Comparison of ENCODE assay signal across 9 cellular contexts in the genomic region with DNA sequence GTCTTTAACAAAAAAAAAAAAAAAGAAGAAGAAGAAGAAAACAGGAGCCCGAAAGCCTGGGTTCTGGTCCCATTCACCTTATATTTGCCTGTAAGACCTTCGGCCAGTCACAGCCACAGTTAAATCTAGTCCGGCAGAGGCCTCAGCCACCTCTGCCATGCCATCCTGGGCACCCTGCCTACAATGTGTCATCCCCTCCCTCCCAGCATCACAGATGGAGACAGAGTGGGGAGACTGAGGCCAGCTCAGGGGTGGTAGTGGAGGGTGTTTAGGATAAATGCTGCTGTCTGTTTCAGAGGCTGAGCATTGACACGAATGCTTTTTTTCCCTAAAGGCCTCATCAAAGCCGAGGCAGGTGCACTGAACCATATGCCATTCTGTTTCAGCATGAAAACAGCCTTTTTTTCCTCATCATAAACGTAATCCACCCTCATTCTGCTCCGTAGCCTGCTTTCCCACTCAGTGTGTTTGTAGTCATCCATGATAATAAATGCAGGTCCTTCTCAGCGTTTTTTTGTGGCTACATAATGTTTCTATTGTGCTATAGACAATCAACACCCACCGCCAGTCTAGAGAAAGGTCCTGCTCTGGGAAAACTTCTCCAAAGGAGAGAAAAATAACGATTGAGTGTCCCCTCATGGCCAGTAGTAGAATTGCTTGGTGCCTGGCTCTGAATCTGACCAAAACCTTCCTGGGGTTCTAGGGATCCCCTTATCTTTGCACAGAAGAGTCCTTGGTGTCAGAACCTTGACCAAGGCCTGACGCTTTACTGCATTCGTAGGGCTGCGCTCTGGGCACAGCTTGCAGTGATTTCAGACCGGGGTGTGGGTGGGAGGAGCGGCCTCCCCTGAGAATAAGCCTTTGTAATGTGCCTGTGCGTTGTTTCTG. TPM values are rescaled to one million over a fixed set of nuclear protein-coding genes. Genes with fewer than 3 reads are reported as not detected.
DNase-seq lines count a peak whose midpoint lies in the region; ATAC-seq, FAIRE-seq and TF ChIP-seq lines count a peak whose summit lies in the region.
"Had no signal": no experiment of that assay in that cellular context is flagged by ENCODE, and none has a peak within 500 bp of the region (broad histone marks: within the 10 kb centered on the region; RNA-seq: fewer than 3 reads in every experiment).

No MANE protein-coding gene starts in this region.

- H3K14ac ChIP-seq in mesenchymal stem cell (ENCODE audit: low read length in 2 of 2) = no peak overlapping the region

- FAIRE-seq in K562 (lab: Jason Lieb, UNC) = no peak

- H3K23ac ChIP-seq in mesenchymal stem cell (ENCODE audit: low read length in 2 of 2) = no peak overlapping the region

- 76% methylated on average over 12 of the region's 16 CpGs for WGBS in K562 (ENCODE audit: insufficient coverage, low coverage, missing lambda C conversion rate)
- WGBS in mesenchymal stem cell = 93% methylated on average over 15 of the region's 16 CpGs

- intact Hi-C loops in K562 (cut with micrococcal nuclease) = loop anchor here (2.0 kb wide), 1 partner anchor 87 kb away; no protein-coding TSS in a partner anchor

- TF ChIP-seq RAD21 in K562 (CRISPR knock-in tag; conservative IDR thresholded peaks at IDR 0.05 in 1 of 2, IDR thresholded peaks at IDR 0.05 in 1 of 2) = peak; percentile 12 to 49; a peak in 2 of 4 replicates

- peaks cover 73% of the 10 kb centered on the region for H3K4me1 ChIP-seq in BLaER1
- H3K4me1 ChIP-seq in K562 (replicated peaks in 1 of 2; ENCODE audit: control insufficient read depth in 2 of 2, insufficient read depth in 2 of 2, low read length in 2 of 2) = peaks cover 0 to 16% of the 10 kb centered on the region in 2 experiments; a peak in 2 of 5 replicates
- H3K4me1 ChIP-seq in mesenchymal stem cell (ENCODE audit: control insufficient read depth, insufficient read depth, low read depth, low read length) = peaks cover 15% of the 10 kb centered on the region

- H4K20me1 ChIP-seq in BLaER1 (peaks cover 64% of the 10 kb centered on the region), K562 (replicated peaks; ENCODE audit: control insufficient read depth, insufficient read depth, low read length) (no peaks in the 10 kb centered on the region)

- peak overlapping the region; percentile 70 for H3K4me2 ChIP-seq in BLaER1
- no peak overlapping the region for H3K4me2 ChIP-seq in K562 (ENCODE audit: insufficient read depth, low read length)
- H3K4me2 ChIP-seq in mesenchymal stem cell (ENCODE audit: low read length, poor library complexity, severe bottlenecking) = no peak overlapping the region

- no peak overlapping the region for H3K4ac ChIP-seq in mesenchymal stem cell (ENCODE audit: low read depth in 1 of 2, low read length in 2 of 2)

- no peak overlapping the region for H3K4me3 ChIP-seq in BLaER1
- no peak overlapping the region for H3K4me3 ChIP-seq in HFF-Myc (replicated peaks; ENCODE audit: low read depth, low read length)
- H3K4me3 ChIP-seq in K562 = no peak overlapping the region
- H3K4me3 ChIP-seq in mesenchymal stem cell (ENCODE audit: insufficient read depth in 1 of 2, low read depth in 1 of 2, low read length in 2 of 2) = no peak overlapping the region

- no peak overlapping the region for H2BK5ac ChIP-seq in mesenchymal stem cell (ENCODE audit: low read depth, low read length, poor library complexity, severe bottlenecking)

- no peak overlapping the region for H3K9ac ChIP-seq in BLaER1
- H3K9ac ChIP-seq in K562 (ENCODE audit: insufficient read depth in 1 of 2, low read depth in 2 of 2, low read length in 2 of 2) = no peak overlapping the region
- no peak overlapping the region for H3K9ac ChIP-seq in mesenchymal stem cell (ENCODE audit: low read length)

- BruUV-seq in K562 (replicated peaks; lab: Mats Ljungman, UMichigan) = no TSS peak

- no peak for TF ChIP-seq EP300 in K562 (IDR thresholded peaks at IDR 0.05; ENCODE audit: low read length)

- no peak overlapping the region for H4K91ac ChIP-seq in mesenchymal stem cell (ENCODE audit: low read length)

- H3K27me3 ChIP-seq in BLaER1 = 0 out of 2 replicates have a peak, but pooled peaks cover 3% of the 10 kb centered on the region
- no peaks in the 10 kb centered on the region for H3K27me3 ChIP-seq in K562 (ENCODE audit: control insufficient read depth in 2 of 2, insufficient read depth in 2 of 2, low read length in 2 of 2)
- H3K27me3 ChIP-seq in mesenchymal stem cell (ENCODE audit: control insufficient read depth in 1 of 2, insufficient read depth in 1 of 2, low read length in 2 of 2) = no peaks in the 10 kb centered on the region

- TF ChIP-seq CTCF in HFF-Myc (IDR thresholded peaks at IDR 0.05; ENCODE audit: low read depth, low read length, missing control alignments) (peak; percentile 28), K562 (IDR thresholded peaks at IDR 0.05 in 2 of 3, conservative IDR thresholded peaks at IDR 0.05 in 1 of 3; ENCODE audit: insufficient read depth in 2 of 3, low read depth in 1 of 3, low read length in 3 of 3) (peak; percentile 22 to 55 (median 35); a peak in 4 of 6 replicates)

- H2BK12ac ChIP-seq in mesenchymal stem cell (ENCODE audit: low read length in 2 of 2) = no peak overlapping the region

- no peaks in the 10 kb centered on the region for H3K79me2 ChIP-seq in K562 (ENCODE audit: control insufficient read depth, insufficient read depth, low read length)

- POLR2A ChIA-PET in K562 (lab: Yijun Ruan, JAX) = interaction anchor here (0.8 kb wide), 1 partner anchor 239 kb away, joined by 4 read pairs; no protein-coding TSS in a partner anchor

- ATAC-seq in K562 (0 out of 3 replicates have a peak, but pooled peaks have one; percentile 42), GM18870 (IDR thresholded peaks at IDR 0.05; ENCODE audit: unreplicated experiment) (no peak), GM19023 (IDR thresholded peaks at IDR 0.05; ENCODE audit: unreplicated experiment) (no peak)

- no peak overlapping the region for H3K27ac ChIP-seq in BLaER1
- H3K27ac ChIP-seq in K562 (ENCODE audit: extremely low read depth, low read depth, low read length) = no peak overlapping the region
- H3K27ac ChIP-seq in mesenchymal stem cell (ENCODE audit: low read length, poor library complexity, severe bottlenecking) = no peak overlapping the region

- CTCF ChIA-PET in K562 (lab: Yijun Ruan, JAX; ENCODE audit: low intra/inter-chr PET ratio) = interaction anchor here (0.5 to 1.1 kb wide), 3 partner anchors 191 to 353 kb away, joined by 3 read pairs; no protein-coding TSS in a partner anchor

- no peaks in the 10 kb centered on the region for H3K9me1 ChIP-seq in K562 (ENCODE audit: control insufficient read depth, insufficient read depth, low read length)

- in situ Hi-C loops in K562 (cut with MboI) = loop anchor here (5.0 to 10.0 kb wide), 2 partner anchors 161 to 194 kb away; a partner anchor contains a TSS

- no peaks in the 10 kb centered on the region for H3K9me3 ChIP-seq in BLaER1
- H3K9me3 ChIP-seq in K562 (replicated peaks; ENCODE audit: control insufficient read depth, insufficient read depth, low read depth, low read length) = no peaks in the 10 kb centered on the region
- H3K9me3 ChIP-seq in mesenchymal stem cell (ENCODE audit: control insufficient read depth, low read length) = no peaks in the 10 kb centered on the region

- H2AK5ac ChIP-seq in mesenchymal stem cell (ENCODE audit: low read length, severe bottlenecking) = no peak overlapping the region

- H2BK120ac ChIP-seq in mesenchymal stem cell (ENCODE audit: low read depth, low read length) = no peak overlapping the region

- H3K18ac ChIP-seq in mesenchymal stem cell (ENCODE audit: low read depth in 1 of 2, low read length in 2 of 2) = no peak overlapping the region

- H2AFZ ChIP-seq in K562 (ENCODE audit: low read depth, low read length) (no peak overlapping the region), mesenchymal stem cell (ENCODE audit: low read depth, low read length) (no peak overlapping the region)

- DNase-seq in HFF-Myc (ENCODE audit: extremely low read depth, low read depth) (no peak), K562 (ENCODE audit: extremely low read depth in 1 of 4, low spot score in 3 of 4) (peak in 3 of 4 experiments; percentile 10 to 27 (median 23)), medulla oblongata (ENCODE audit: extremely low spot score) (peak; percentile 87), mesenchymal stem cell (no peak)
- no peak for DNase-seq in stimulated activated CD4-positive, alpha-beta T cell treated with anti-CD3 and anti-CD28 coated beads, Interleukin-4, amount 100 ng/mL, for 24 hours
- DNase-seq: stimulated activated CD4-positive, alpha-beta T cell treated with anti-CD3 and anti-CD28 coated beads, Interleukin-15, amount 100 ng/mL, for 24 hours had no signal

- H3K79me1 ChIP-seq in mesenchymal stem cell (replicated peaks; ENCODE audit: low read length, poor library complexity, severe bottlenecking) = peaks cover 13% of the 10 kb centered on the region

- H4K8ac ChIP-seq in mesenchymal stem cell (ENCODE audit: low read length) = no peak overlapping the region

- peaks cover 55% of the 10 kb centered on the region for H3K36me3 ChIP-seq in BLaER1
- H3K36me3 ChIP-seq in K562 (ENCODE audit: control insufficient read depth, insufficient read depth, low read length) = peaks cover 41% of the 10 kb centered on the region; the same call in 2 of the 3 replicates
- peaks cover 30 to 63% of the 10 kb centered on the region in 2 experiments for H3K36me3 ChIP-seq in mesenchymal stem cell (ENCODE audit: control insufficient read depth in 1 of 2, insufficient read depth in 2 of 2, low read depth in 1 of 2, low read length in 2 of 2)

- no peak for TF ChIP-seq POLR2A in K562 (conservative IDR thresholded peaks at IDR 0.05)

- H2BK15ac ChIP-seq in mesenchymal stem cell (ENCODE audit: low read depth, poor library complexity, severe bottlenecking) = no peak overlapping the region

RNA-seq across cellular contexts. Expression of a gene that starts 41.1 kb away (rescaled TPM):
- total RNA-seq in K562 (2011; cell fraction: chromatin; rRNA removed; ENCODE audit: low replicate concordance) = 6.5 and 12.5 TPM in 2 replicates
- total RNA-seq in K562 (2011; cell fraction: nucleolus; rRNA removed) = 3.6 and 4.2 TPM in 2 replicates
- 8.4 and 8.6 TPM in 2 replicates for total RNA-seq in K562 (2011; cell fraction: nucleoplasm; rRNA removed)
- total RNA-seq in K562 (2014; rRNA removed) = 0.23 and 0.65 TPM in 2 replicates
- total RNA-seq in K562 (2014; rRNA removed; fragmentation: Illumina TruSeq; extraction: Trizol) = 0.19 and 0.55 TPM in 2 replicates
- total RNA-seq in K562 (2015; rRNA removed; fragmentation: Illumina TruSeq; extraction: Trizol) = 0.26 and 0.33 TPM in 2 replicates
- total RNA-seq in K562 (2021) = 0.60 and 0.94 TPM in 2 replicates
- polyA plus RNA-seq in K562 (2011; rRNA removed) = 1.4 and 2.1 TPM in 2 replicates
- 1.2 and 1.7 TPM in 2 replicates for polyA plus RNA-seq in K562 (2011; cell fraction: cytosol; rRNA removed)
- 2.7 and 3.5 TPM in 2 replicates for polyA plus RNA-seq in K562 (2011; cell fraction: nucleus; rRNA removed)
- polyA plus RNA-seq in K562 (2012) = 0.90 and 2.6 TPM in 2 replicates
- 0.47 and 0.76 TPM in 2 replicates for polyA plus RNA-seq in K562 (2014; fragmentation: Illumina TruSeq; extraction: Trizol)
- polyA plus RNA-seq in K562 (2014; fragmentation: Nextera tagmentation; extraction: Ambion mirVana) = not detected
- polyA plus RNA-seq in K562 (2014; rRNA removed) = 0.58 and 0.60 TPM in 2 replicates
- polyA minus RNA-seq in K562 (2011; rRNA and poly(A)+ RNA removed) = 0.70 and 1.9 TPM in 2 replicates
- polyA minus RNA-seq in K562 (2011; cell fraction: cytosol; rRNA and poly(A)+ RNA removed) = 0.57 and 1.7 TPM in 2 replicates
- polyA minus RNA-seq in K562 (2011; cell fraction: nucleus; rRNA and poly(A)+ RNA removed) = 1.1 and 1.4 TPM in 2 replicates
- polyA plus RNA-seq in mesenchymal stem cell (2013, experiment 1 of 2) = 22.0 TPM
- polyA plus RNA-seq in mesenchymal stem cell (2013, experiment 2 of 2) = 21.7 TPM

Comparison
In these comparisons a context has a peak if more than half of its experiments do, and no peak if none do; other contexts are left out.
1. DNase-seq: peak in K562 (3 of 4) and medulla oblongata (single experiment); none in HFF-Myc (single experiment), stimulated activated CD4-positive, alpha-beta T cell treated with anti-CD3 and anti-CD28 coated beads, Interleukin-4, amount 100 ng/mL, for 24 hours (single experiment) and mesenchymal stem cell (single experiment).